In the genomic region with DNA sequence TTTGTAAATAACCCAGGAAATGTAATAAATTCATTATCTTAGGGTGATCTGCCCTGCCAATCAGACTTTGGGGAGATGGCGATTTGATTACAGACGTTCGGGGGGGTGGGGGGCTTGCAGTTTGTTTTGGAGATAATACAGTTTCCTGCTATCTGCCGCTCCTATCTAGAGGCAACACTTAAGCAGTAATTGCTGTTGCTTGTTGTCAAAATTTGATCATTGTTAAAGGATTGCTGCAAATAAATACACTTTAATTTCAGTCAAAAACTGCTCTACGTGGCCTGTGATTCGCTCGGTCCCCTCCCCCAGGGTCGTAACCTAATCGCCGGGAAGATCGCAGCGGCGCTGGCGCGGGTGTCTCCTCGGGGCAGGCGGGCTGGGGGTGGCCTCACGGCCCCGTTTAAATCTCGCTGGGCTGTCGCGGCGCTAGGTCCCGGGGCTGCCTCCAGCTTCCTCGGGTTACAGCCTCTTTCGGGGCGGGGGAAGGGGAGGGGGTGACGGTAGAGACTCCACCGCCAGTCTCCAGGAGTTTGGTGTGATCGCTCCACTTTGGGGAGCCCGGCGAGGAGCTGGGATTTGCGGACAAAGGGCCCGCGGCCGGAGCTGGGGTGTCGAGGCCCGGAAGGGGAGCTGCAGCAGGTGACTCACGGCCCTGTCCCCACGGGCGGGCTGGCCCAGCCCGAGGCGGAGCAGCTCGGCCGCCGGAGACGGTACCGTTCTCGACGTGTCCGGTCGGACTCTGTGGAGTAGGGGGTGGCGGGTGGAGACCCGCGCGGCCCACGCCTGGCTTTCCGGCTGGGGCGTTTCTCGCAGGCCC, we compare ENCODE assay signal across 8 cellular contexts. TPM values are rescaled to one million over a fixed set of nuclear protein-coding genes. Genes with fewer than 3 reads are reported as not detected.
DNase-seq lines count a peak whose midpoint lies in the region; ATAC-seq and TF ChIP-seq lines count a peak whose summit lies in the region.

No MANE protein-coding gene starts in this region.

- no peaks in the 10 kb centered on the region for H3K9me3 ChIP-seq in OCI-LY3 (ENCODE audit: insufficient read depth, low read length)

- H3K4me2 ChIP-seq in OCI-LY3 (ENCODE audit: low read length) = peak overlapping the region; percentile 72; the same call in 1 of the 2 replicates

- no peak overlapping the region for H3K27ac ChIP-seq in OCI-LY3 (ENCODE audit: low read length)

- TF ChIP-seq CTCF in OCI-LY3 (IDR thresholded peaks at IDR 0.05; ENCODE audit: low read depth, low read length) = no peak

- no peak overlapping the region for H3K9ac ChIP-seq in OCI-LY3 (ENCODE audit: low read length)

- H4K20me1 ChIP-seq in OCI-LY3 (ENCODE audit: insufficient read depth, low read length) = no peaks in the 10 kb centered on the region

- intact Hi-C loops in posterior vena cava (cut with DNase I) = loop anchor here in 1 of 2 donors (5.0 kb wide), 1 partner anchor 823 kb away; no protein-coding TSS in a partner anchor

- no peak overlapping the region for H3K4me3 ChIP-seq in OCI-LY3 (ENCODE audit: low read length)

- H2AFZ ChIP-seq in OCI-LY3 (ENCODE audit: low read depth, low read length) = no peak overlapping the region

- H3K4me1 ChIP-seq in OCI-LY3 (ENCODE audit: low read length) = peaks cover 8% of the 10 kb centered on the region

- H3K27me3 ChIP-seq in OCI-LY3 (ENCODE audit: low read depth, low read length) = no peaks in the 10 kb centered on the region

- H3K79me2 ChIP-seq in OCI-LY3 (ENCODE audit: low read length) = peaks cover 43% of the 10 kb centered on the region

- DNase-seq in DMS53 treated with DMSO at 0.1 percent for 48 hours (lab: John Stamatoyannopoulos, UW; ENCODE audit: unreplicated experiment) = peak; percentile 32
- DNase-seq in fibroblast of peridontal ligament (ENCODE audit: extremely low read depth) = peak; percentile 39
- peak; percentile 87 for DNase-seq in posterior vena cava (ENCODE audit: low spot score)
- no peak for DNase-seq in UCSD-AML1 (lab: John Stamatoyannopoulos, UW; ENCODE audit: unreplicated experiment)
- no peak for DNase-seq in NCI-H128 (lab: John Stamatoyannopoulos, UW; ENCODE audit: unreplicated experiment)
- DNase-seq in SW 1271 (lab: John Stamatoyannopoulos, UW) = no peak

- ATAC-seq in GM18870 (IDR thresholded peaks at IDR 0.05; ENCODE audit: unreplicated experiment) = no peak

- H3K36me3 ChIP-seq in OCI-LY3 (replicated peaks; ENCODE audit: low read depth, low read length) = peaks cover 25% of the 10 kb centered on the region

RNA-seq across cellular contexts. Expression of gene FOXC1, which starts 4.1 kb away (rescaled TPM):
- total RNA-seq in posterior vena cava = 10 to 100 TPM; 27.6 to 33.5 TPM

Comparison
In these comparisons a context has a peak if more than half of its experiments do, and no peak if none do; other contexts are left out.
1. DNase-seq: peak in DMS53 treated with DMSO at 0.1 percent for 48 hours (single experiment), fibroblast of peridontal ligament (single experiment) and posterior vena cava (single experiment); none in UCSD-AML1 (single experiment), NCI-H128 (single experiment) and SW 1271 (0 of 2).